ENCODE assay signal across 20 cellular contexts in the genomic region with DNA sequence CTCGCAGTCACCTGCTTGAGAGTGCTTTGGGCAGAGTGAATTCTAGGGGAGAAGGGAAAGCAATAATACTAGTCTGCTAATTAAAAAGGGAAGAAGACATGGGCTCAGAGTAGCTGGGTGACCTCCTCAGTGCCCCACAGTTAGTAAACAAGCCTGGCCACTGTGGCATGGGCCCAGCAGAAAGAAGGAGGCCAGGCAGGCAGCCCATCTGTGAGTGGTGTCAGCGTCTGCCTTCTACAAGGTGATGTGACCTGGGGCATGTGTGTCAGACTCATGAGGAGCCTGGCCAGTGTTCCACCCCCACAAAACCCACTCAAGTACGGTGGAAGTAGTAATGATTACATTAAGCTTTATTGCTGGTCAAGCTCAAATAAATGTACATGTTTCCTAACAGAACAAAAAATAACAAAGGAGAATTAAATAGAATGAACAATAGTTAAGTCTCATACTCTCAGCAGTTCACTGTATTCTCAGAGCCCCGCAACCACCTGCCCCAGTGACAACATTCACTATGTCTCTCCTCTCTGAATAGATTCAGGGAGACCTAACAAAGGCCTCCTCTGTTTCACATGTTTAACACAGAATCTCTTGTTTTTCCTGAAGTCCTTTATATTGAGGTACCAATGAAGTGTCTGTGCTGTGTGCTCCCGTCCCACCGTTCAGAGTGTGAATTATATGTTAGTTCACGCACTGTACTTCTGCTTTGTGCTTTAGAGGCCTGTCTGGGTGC. TPM values are rescaled to one million over a fixed set of nuclear protein-coding genes. Genes with fewer than 3 reads are reported as not detected.
DNase-seq lines count a peak whose midpoint lies in the region; ATAC-seq and TF ChIP-seq lines count a peak whose summit lies in the region.
"Had no signal": no experiment of that assay in that cellular context is flagged by ENCODE, and none has a peak within 500 bp of the region (broad histone marks: within the 10 kb centered on the region; RNA-seq: fewer than 3 reads in every experiment).

No MANE protein-coding gene starts in this region.

- H3K4me1 Mint-ChIP-seq in immature natural killer cell (peaks cover 22 to 30% of the 10 kb centered on the region in 2 donors), chondrocyte (ENCODE audit: low read depth) (peaks cover 4% of the 10 kb centered on the region)

- DNase-seq in G401 (ENCODE audit: low spot score): peak; percentile 45
- peak in 33 of 61 donors; percentile 8 to 71 (median 30) for DNase-seq in caudate nucleus (lab: John Stamatoyannopoulos, UW)
- no peak for DNase-seq in immature natural killer cell
- DNase-seq in putamen (ENCODE audit: low spot score): peak; percentile 69
- no peak for DNase-seq in NCI-H1694 (lab: John Stamatoyannopoulos, UW)
- no peak for DNase-seq in chondrocyte (ENCODE audit: low spot score)
- no peak for DNase-seq in left lobe of liver (ENCODE audit: low spot score)
- DNase-seq: activated CD4-positive, alpha-beta T cell treated with anti-CD3 and anti-CD28 coated beads for 48 hours; CD4-positive, alpha-beta T cell; esophagus squamous epithelium; GM23248; Karpas-422; left lung; NCI-H2029; NK-92 treated with Interleukin-12 subunit alpha and Interleukin-12 subunit beta, amount 100 ng/mL, for 24 hours; SJCRH30 had no signal

- H3K36me3 Mint-ChIP-seq in immature natural killer cell: peaks cover 0 to 5% (median 3%) of the 10 kb centered on the region in 3 donors
- H3K36me3 Mint-ChIP-seq in chondrocyte (ENCODE audit: low read depth): peaks cover 20% of the 10 kb centered on the region
- H3K36me3 Mint-ChIP-seq: activated naive CD4-positive, alpha-beta T cell treated with anti-CD3 and anti-CD28 coated beads, Interleukin-2, amount 50 U/mL, for 24 hours had no signal

- H3K27me3 Mint-ChIP-seq in immature natural killer cell (ENCODE audit: low read depth in 3 of 3): peaks cover 0 to 1% (median 0%) of the 10 kb centered on the region in 3 donors
- no peaks in the 10 kb centered on the region for H3K27me3 Mint-ChIP-seq in chondrocyte (ENCODE audit: low read depth)
- H3K27me3 Mint-ChIP-seq: activated naive CD4-positive, alpha-beta T cell treated with anti-CD3 and anti-CD28 coated beads, Interleukin-2, amount 50 U/mL, for 24 hours; CD4-positive, alpha-beta T cell had no signal

- TF ChIP-seq CTCF in chondrocyte (IDR thresholded peaks at IDR 0.05): no peak

- H3K27ac ChIP-seq in caudate nucleus (ENCODE audit: low read depth, low read length): peak overlapping the region; percentile 93
- H3K27ac ChIP-seq: ascending aorta, esophagus squamous epithelium, GM23248, left lung, SJCRH30 had no signal

- H3K4me3 Mint-ChIP-seq in immature natural killer cell (no peak overlapping the region), chondrocyte (ENCODE audit: unreplicated experiment) (no peak overlapping the region)
- H3K4me3 Mint-ChIP-seq: activated naive CD4-positive, alpha-beta T cell treated with anti-CD3 and anti-CD28 coated beads, Interleukin-2, amount 50 U/mL, for 24 hours; CD4-positive, alpha-beta T cell had no signal

- H3K9me3 Mint-ChIP-seq in immature natural killer cell (no peaks in the 10 kb centered on the region), chondrocyte (ENCODE audit: low read depth) (peaks cover 5% of the 10 kb centered on the region)
- H3K9me3 Mint-ChIP-seq: activated naive CD4-positive, alpha-beta T cell treated with anti-CD3 and anti-CD28 coated beads, Interleukin-2, amount 50 U/mL, for 24 hours; CD4-positive, alpha-beta T cell had no signal

- peak overlapping the region; percentile 23 to 96 (median 87) for H3K27ac Mint-ChIP-seq in immature natural killer cell
- H3K27ac Mint-ChIP-seq in chondrocyte (ENCODE audit: unreplicated experiment): no peak overlapping the region
- H3K27ac Mint-ChIP-seq: activated naive CD4-positive, alpha-beta T cell treated with anti-CD3 and anti-CD28 coated beads, Interleukin-2, amount 50 U/mL, for 24 hours; CD4-positive, alpha-beta T cell had no signal

- ATAC-seq in left lobe of liver: no peak
- ATAC-seq: left lung, Panc1, sciatic nerve had no signal

- in situ Hi-C loops in G401 (cut with HindIII; ENCODE audit: low sequenced_read_pairs): no loop called here

RNA-seq across cellular contexts. Expression of gene SLC22A15, which starts 32.5 kb away (rescaled TPM):
- not detected in 2 replicates for total RNA-seq in G401 (2014; rRNA removed; shearing (Covaris generic))
- polyA plus RNA-seq in immature natural killer cell: 1 to 10 TPM in 1 of 3 donors, under 1 TPM in 2; 0.18 to 1.2 (median 0.38) TPM
- total RNA-seq in chondrocyte (6.7 to 9.8 TPM (median 8.3 TPM) in 3 replicates), left lobe of liver (0.23 TPM)
- total RNA-seq: SJCRH30 had no signal

Comparison
In these comparisons a context has a peak if more than half of its experiments do, and no peak if none do; other contexts are left out.
1. DNase-seq: peak in G401 (single experiment), caudate nucleus (33 of 61) and putamen (single experiment); none in immature natural killer cell (0 of 3), NCI-H1694 (single experiment), chondrocyte (single experiment) and left lobe of liver (single experiment).